Comparison of ENCODE assay signal across 30 cellular contexts in the genomic region with DNA sequence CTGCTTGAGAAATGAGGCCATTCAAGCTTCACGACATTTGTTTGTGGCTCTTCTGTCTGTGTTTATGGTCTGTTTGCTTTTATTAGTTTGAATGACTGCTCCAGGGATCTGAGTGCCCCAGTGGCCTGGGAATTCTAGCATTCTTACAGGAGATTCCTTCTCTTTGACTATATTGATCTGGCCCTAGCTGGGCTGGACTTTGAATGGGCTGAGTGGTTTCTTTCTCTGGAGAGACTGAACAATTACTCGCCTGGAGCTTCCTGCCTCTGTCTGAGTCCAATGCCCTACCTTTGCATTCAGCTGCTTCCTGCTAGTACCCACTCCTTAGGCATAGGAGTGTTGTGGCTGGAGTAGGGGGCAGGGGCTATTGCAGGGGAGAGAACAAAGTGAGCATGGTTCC. TPM values are rescaled to one million over a fixed set of nuclear protein-coding genes. Genes with fewer than 3 reads are reported as not detected.
"Had no signal": no experiment of that assay in that cellular context is flagged by ENCODE, and none has a peak within 500 bp of the region (broad histone marks: within the 10 kb centered on the region; RNA-seq: fewer than 3 reads in every experiment).

No MANE protein-coding gene starts in this region.

- H3K36me3 ChIP-seq: adrenal gland, gastroesophageal sphincter, left lung, lower lobe of right lung, uterus had no signal

- H3K4me3 ChIP-seq: adrenal gland, body of pancreas, gastroesophageal sphincter, left lung, lower lobe of right lung, skin epidermis, uterus had no signal

- DNase-seq: activated CD4-positive, alpha-beta T cell treated with anti-CD3 and anti-CD28 coated beads for 48 hours; activated CD4-positive, alpha-beta T cell treated with anti-CD3 and anti-CD28 coated beads, Interleukin-2, amount 50 U/mL, for 48 hours; activated CD8-positive, alpha-beta memory T cell treated with anti-CD3 and anti-CD28 coated beads for 24 hours; activated effector memory CD4-positive, alpha-beta T cell treated with anti-CD3 and anti-CD28 coated beads, Interleukin-2, amount 50 U/mL, for 16 hours; activated naive CD4-positive, alpha-beta T cell treated with anti-CD3 and anti-CD28 coated beads for 36 hours; activated naive CD8-positive, alpha-beta T cell treated with anti-CD3 and anti-CD28 coated beads for 36 hours; adrenal gland; aorta; body of pancreas; dermis blood vessel endothelial cell; effector CD4-positive, alpha-beta T cell; erythroblast; hypothalamus; kidney glomerular epithelial cell; left lung; lower lobe of right lung; mesenchymal stem cell; posterior cingulate gyrus; stimulated activated CD4-positive, alpha-beta T cell treated with anti-CD3 and anti-CD28 coated beads, Interleukin-12 subunit alpha, Interleukin-12 subunit beta, amount 100 ng/mL, for 4 hours; stimulated activated CD4-positive, alpha-beta T cell treated with anti-CD3 and anti-CD28 coated beads, Interleukin-4, amount 100 ng/mL, for 1 hour; T-helper 9 cell; uterus had no signal

- H3K27ac ChIP-seq: adrenal gland, body of pancreas, gastroesophageal sphincter, left lung, lower lobe of right lung, skin epidermis, uterus, VCaP had no signal

- H3K27me3 ChIP-seq: body of pancreas, gastroesophageal sphincter, left lung, uterus had no signal

- H3K9me3 ChIP-seq: adrenal gland, body of pancreas, gastroesophageal sphincter, left lung, lower lobe of right lung, uterus had no signal

- ATAC-seq: activated CD4-positive, CD25-positive, alpha-beta regulatory T cell treated with anti-CD3 and anti-CD28 coated beads, Interleukin-2, amount 50 U/mL, for 24 hours; body of pancreas; gastroesophageal sphincter; left lung; lower lobe of right lung; natural killer cell treated with Interleukin-12 subunit alpha and Interleukin-12 subunit beta and Interleukin-15 and Interleukin-18, amount 100 ng/mL, for 72 hours; sciatic nerve; stimulated activated effector memory CD8-positive, alpha-beta T cell treated with anti-CD3 and anti-CD28 coated beads, Interleukin-12 subunit alpha, Interleukin-12 subunit beta, amount 100 ng/mL, for 72 hours had no signal

- H3K4me1 ChIP-seq: adrenal gland, body of pancreas, gastroesophageal sphincter, left lung, lower lobe of right lung, uterus had no signal

RNA-seq across cellular contexts. Expression of a gene that starts 51.2 kb away (rescaled TPM):
- total RNA-seq: fibroblast of villous mesenchyme had no signal
